Comparison of ENCODE assay signal across 14 cellular contexts in the genomic region with DNA sequence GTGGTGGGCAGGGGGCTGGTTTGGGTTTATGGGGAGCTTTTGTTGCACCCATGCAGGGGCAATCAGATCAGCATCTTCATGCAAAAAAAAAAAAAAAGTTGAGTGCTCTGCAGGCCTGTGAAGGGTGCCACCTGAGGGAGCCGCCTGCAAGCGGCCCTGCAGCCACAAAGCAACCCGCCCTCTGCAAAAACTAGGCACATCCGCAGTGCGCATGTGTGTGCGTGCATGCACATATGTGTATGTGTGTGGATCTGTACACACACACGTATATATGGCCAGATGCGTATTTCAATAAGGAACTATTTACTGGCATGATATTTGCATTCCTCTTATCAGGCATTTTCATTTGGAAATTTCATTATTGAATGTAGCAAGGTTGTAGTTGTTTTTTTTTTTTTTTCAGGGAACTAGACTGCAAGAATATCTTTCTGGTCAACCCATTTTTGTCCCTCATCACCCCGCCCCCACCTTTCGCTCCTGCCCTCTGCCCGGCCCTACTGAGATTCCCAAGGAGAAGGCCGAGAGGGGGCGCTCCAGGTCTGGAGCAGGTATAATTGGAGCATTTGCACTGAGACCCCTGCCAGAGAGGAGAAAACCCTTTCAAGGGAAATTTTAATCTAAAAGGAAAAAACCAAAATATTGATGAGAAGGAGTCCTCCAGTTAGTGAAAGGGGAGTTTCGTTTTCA. TPM values are rescaled to one million over a fixed set of nuclear protein-coding genes. Genes with fewer than 3 reads are reported as not detected.
DNase-seq lines count a peak whose midpoint lies in the region; ATAC-seq and TF ChIP-seq lines count a peak whose summit lies in the region.
"Had no signal": no experiment of that assay in that cellular context is flagged by ENCODE, and none has a peak within 500 bp of the region (broad histone marks: within the 10 kb centered on the region; RNA-seq: fewer than 3 reads in every experiment).

No MANE protein-coding gene starts in this region.

- POLR2A ChIA-PET in PC-9 (lab: Charles Lee; ENCODE audit: unreplicated experiment): no interaction called here

- TF ChIP-seq CTCF in PC-9 (conservative IDR thresholded peaks at IDR 0.05) (peak; percentile 40; the same call in 1 of the 2 replicates), fibroblast of villous mesenchyme (IDR thresholded peaks at IDR 0.05; ENCODE audit: insufficient read depth, low read depth, low read length) (peak; percentile 23)

- no peaks in the 10 kb centered on the region for H4K20me1 ChIP-seq in PC-9 (ENCODE audit: insufficient read depth)

- H3K4me1 ChIP-seq in PC-9 (replicated peaks; ENCODE audit: insufficient read depth): no peaks in the 10 kb centered on the region
- H3K4me1 ChIP-seq: foreskin keratinocyte, parathyroid adenoma, thyroid gland had no signal

- H3K36me3 ChIP-seq in H7 (replicated peaks; ENCODE audit: control insufficient read depth, insufficient read depth, low read length): no peaks in the 10 kb centered on the region
- no peaks in the 10 kb centered on the region for H3K36me3 ChIP-seq in PC-9 (ENCODE audit: low read depth)
- H3K36me3 ChIP-seq: thyroid gland had no signal

- no peak overlapping the region for H3K4me2 ChIP-seq in PC-9

- CTCF ChIA-PET in PC-9 (lab: Charles Lee): no interaction called here

- no peaks in the 10 kb centered on the region for H3K79me2 ChIP-seq in PC-9 (ENCODE audit: low read depth)
- H3K79me2 ChIP-seq: parathyroid adenoma had no signal

- no peaks in the 10 kb centered on the region for H3K9me2 ChIP-seq in PC-9 (ENCODE audit: insufficient read depth)

- no peaks in the 10 kb centered on the region for H3K9me3 ChIP-seq in PC-9 (ENCODE audit: insufficient read depth, low read depth)
- H3K9me3 ChIP-seq: thyroid gland had no signal

- no TSS peak for BruUV-seq in PC-9 (replicated peaks; lab: Mats Ljungman, UMichigan)

- H3K4me3 ChIP-seq in H7 (ENCODE audit: insufficient read depth, low read depth, low read length) (no peak overlapping the region), PC-9 (no peak overlapping the region), fibroblast of villous mesenchyme (ENCODE audit: low read depth, low read length) (no peak overlapping the region)
- H3K4me3 ChIP-seq: thyroid gland had no signal

- ATAC-seq in HG02884 (IDR thresholded peaks at IDR 0.05; ENCODE audit: unreplicated experiment): no peak
- ATAC-seq: foreskin keratinocyte had no signal

- H3K27me3 ChIP-seq in H7 (ENCODE audit: control insufficient read depth, insufficient read depth, low read length) (no peaks in the 10 kb centered on the region), PC-9 (ENCODE audit: insufficient read depth, low read depth) (peaks cover 9% of the 10 kb centered on the region)
- H3K27me3 ChIP-seq: foreskin keratinocyte, thyroid gland had no signal

- intact Hi-C loops in PC-9 (cut with micrococcal nuclease; ENCODE audit: unreplicated experiment): no loop called here

- H3K27ac ChIP-seq in PC-9: no peak overlapping the region
- H3K27ac ChIP-seq: foreskin keratinocyte, parathyroid adenoma, thyroid gland had no signal

- H3F3A ChIP-seq in PC-9 (ENCODE audit: insufficient read depth, low read depth): no peaks in the 10 kb centered on the region

- no peak overlapping the region for H2AFZ ChIP-seq in PC-9
- H2AFZ ChIP-seq: parathyroid adenoma had no signal

- DNase-seq in NCI-H1092 treated with DMSO at 0.1 percent for 48 hours (lab: John Stamatoyannopoulos, UW) (peak; percentile 9), NCI-H1092 (lab: John Stamatoyannopoulos, UW) (no peak), H7 (peak; percentile 86), PC-9 (peak in 1 of 2 experiments; percentile 14), fibroblast of villous mesenchyme (ENCODE audit: low read depth) (no peak), T1000 (lab: John Stamatoyannopoulos, UW) (no peak), SIG-M5 (lab: John Stamatoyannopoulos, UW) (no peak)
- DNase-seq: foreskin keratinocyte; NCI-H1105; NCI-H446 treated with DMSO at 0.1 percent for 48 hours; stimulated activated CD4-positive, alpha-beta T cell treated with anti-CD3 and anti-CD28 coated beads, Interleukin-15, amount 100 ng/mL, for 24 hours; thyroid gland had no signal

RNA-seq across cellular contexts. Expression of gene CCNQ, which starts 18.1 kb away (rescaled TPM):
- 27.0 and 30.4 TPM in 2 replicates for total RNA-seq in H7 (2014; rRNA removed; shearing (Covaris generic))
- total RNA-seq in PC-9 (2021) (33.9 and 35.9 TPM in 2 replicates), fibroblast of villous mesenchyme (38.9 and 42.8 TPM in 2 replicates)

Comparison
In these comparisons a context has a peak if more than half of its experiments do, and no peak if none do; other contexts are left out.
1. DNase-seq: peak in NCI-H1092 treated with DMSO at 0.1 percent for 48 hours (single experiment) and H7 (single experiment); none in NCI-H1092 (single experiment), fibroblast of villous mesenchyme (single experiment), T1000 (single experiment) and SIG-M5 (single experiment).